ENCODE assay signal across 10 cellular contexts in the genomic region with DNA sequence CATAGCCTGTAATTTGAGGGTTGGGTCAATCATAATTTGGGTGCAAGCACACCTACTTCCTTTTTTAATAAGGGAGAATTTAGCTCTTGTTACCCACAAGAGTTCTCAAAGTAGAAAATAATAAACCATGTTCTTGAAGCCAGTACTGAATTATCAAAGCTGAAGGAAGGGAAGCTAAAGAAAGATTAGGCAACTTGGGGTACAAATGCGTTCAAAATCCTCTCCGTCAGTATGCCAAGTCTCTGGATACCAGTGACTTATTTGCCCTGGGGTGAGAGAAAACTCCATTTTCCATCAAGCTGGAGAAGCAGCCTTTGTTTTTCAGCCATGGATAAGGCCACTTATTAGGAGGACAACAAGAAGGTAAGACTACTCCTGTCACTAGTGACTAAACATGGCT. TPM values are rescaled to one million over a fixed set of nuclear protein-coding genes. Genes with fewer than 3 reads are reported as not detected.
DNase-seq lines count a peak whose midpoint lies in the region; ATAC-seq and TF ChIP-seq lines count a peak whose summit lies in the region.
"Had no signal": no experiment of that assay in that cellular context is flagged by ENCODE, and none has a peak within 500 bp of the region (broad histone marks: within the 10 kb centered on the region; RNA-seq: fewer than 3 reads in every experiment).

No MANE protein-coding gene starts in this region.

- no peaks in the 10 kb centered on the region for H3K9me3 ChIP-seq in upper lobe of right lung

- H3K4me3 ChIP-seq in upper lobe of right lung = no peak overlapping the region

- H3K9me3 Mint-ChIP-seq in activated naive CD4-positive, alpha-beta T cell treated with anti-CD3 and anti-CD28 coated beads, Interleukin-2, amount 10 ng/mL, durations not matched to agents 7 days and 5 days = peaks cover 4% of the 10 kb centered on the region
- H3K9me3 Mint-ChIP-seq in activated naive CD4-positive, alpha-beta T cell treated with anti-CD3 and anti-CD28 coated beads, Interleukin-2, amount 50 U/mL, for 72 hours = peaks cover 11 to 12% of the 10 kb centered on the region in 2 donors
- no peaks in the 10 kb centered on the region for H3K9me3 Mint-ChIP-seq in memory B cell

- peaks cover 75% of the 10 kb centered on the region for H3K36me3 Mint-ChIP-seq in activated naive CD4-positive, alpha-beta T cell treated with anti-CD3 and anti-CD28 coated beads, Interleukin-2, amount 10 ng/mL, durations not matched to agents 7 days and 5 days
- H3K36me3 Mint-ChIP-seq in activated naive CD4-positive, alpha-beta T cell treated with anti-CD3 and anti-CD28 coated beads, Interleukin-2, amount 50 U/mL, for 72 hours = peaks cover 53 to 81% of the 10 kb centered on the region in 2 donors
- peaks cover 21% of the 10 kb centered on the region for H3K36me3 Mint-ChIP-seq in memory B cell

- H3K27ac ChIP-seq in upper lobe of right lung = peak overlapping the region; percentile 67
- H3K27ac ChIP-seq: C4-2B had no signal

- DNase-seq in activated naive CD4-positive, alpha-beta T cell treated with anti-CD3 and anti-CD28 coated beads, Interleukin-2, amount 10 ng/mL, durations not matched to agents 7 days and 5 days = no peak
- DNase-seq in activated naive CD4-positive, alpha-beta T cell treated with anti-CD3 and anti-CD28 coated beads, Interleukin-2, amount 50 U/mL, for 16 hours = no peak
- DNase-seq in activated naive CD4-positive, alpha-beta T cell treated with anti-CD3 and anti-CD28 coated beads, Interleukin-2, amount 50 U/mL, for 72 hours (ENCODE audit: low spot score in 2 of 2) = no peak
- DNase-seq in memory B cell (ENCODE audit: low spot score in 2 of 2) (no peak), upper lobe of right lung (no peak), LoVo (ENCODE audit: low spot score) (no peak), SHP77 treated with DMSO at 0.1 percent for 48 hours (lab: John Stamatoyannopoulos, UW) (no peak), kidney glomerular epithelial cell (lab: John Stamatoyannopoulos, UW) (no peak)
- DNase-seq: NCI-H524 had no signal

- peaks cover 27% of the 10 kb centered on the region for H3K4me1 ChIP-seq in upper lobe of right lung

- H3K27me3 ChIP-seq in upper lobe of right lung = no peaks in the 10 kb centered on the region

- no peaks in the 10 kb centered on the region for H3K27me3 Mint-ChIP-seq in activated naive CD4-positive, alpha-beta T cell treated with anti-CD3 and anti-CD28 coated beads, Interleukin-2, amount 10 ng/mL, durations not matched to agents 7 days and 5 days
- H3K27me3 Mint-ChIP-seq in memory B cell = no peaks in the 10 kb centered on the region

- ATAC-seq in activated naive CD4-positive, alpha-beta T cell treated with anti-CD3 and anti-CD28 coated beads, Interleukin-2, amount 50 U/mL, for 72 hours = no peak
- ATAC-seq in memory B cell (ENCODE audit: low read depth) (no peak), upper lobe of right lung (no peak)

- CTCF ChIA-PET in activated naive CD4-positive, alpha-beta T cell treated with anti-CD3 and anti-CD28 coated beads, Interleukin-2, amount 10 ng/mL, durations not matched to agents 7 days and 5 days (lab: Charles Lee) = interaction anchor here (1.1 to 2.2 kb wide), 5 partner anchors 10 to 177 kb away, joined by 3 to 8 read pairs (median 6); no protein-coding TSS in a partner anchor

- peak overlapping the region; percentile 13 for H3K4me3 Mint-ChIP-seq in activated naive CD4-positive, alpha-beta T cell treated with anti-CD3 and anti-CD28 coated beads, Interleukin-2, amount 10 ng/mL, durations not matched to agents 7 days and 5 days
- no peak overlapping the region for H3K4me3 Mint-ChIP-seq in memory B cell

- H3K4me1 Mint-ChIP-seq in activated naive CD4-positive, alpha-beta T cell treated with anti-CD3 and anti-CD28 coated beads, Interleukin-2, amount 10 ng/mL, durations not matched to agents 7 days and 5 days = peaks cover 52% of the 10 kb centered on the region
- peaks cover 28% of the 10 kb centered on the region for H3K4me1 Mint-ChIP-seq in memory B cell

- intact Hi-C loops in upper lobe of right lung (cut with DNase I) = no loop called here

- H3K36me3 ChIP-seq in upper lobe of right lung = peaks cover 48% of the 10 kb centered on the region

- H3K27ac Mint-ChIP-seq in activated naive CD4-positive, alpha-beta T cell treated with anti-CD3 and anti-CD28 coated beads, Interleukin-2, amount 10 ng/mL, durations not matched to agents 7 days and 5 days = peak overlapping the region; percentile 96
- peak overlapping the region; percentile 13 to 85 for H3K27ac Mint-ChIP-seq in activated naive CD4-positive, alpha-beta T cell treated with anti-CD3 and anti-CD28 coated beads, Interleukin-2, amount 50 U/mL, for 72 hours
- peak overlapping the region; percentile 94 for H3K27ac Mint-ChIP-seq in memory B cell

- TF ChIP-seq CTCF in upper lobe of right lung (IDR thresholded peaks at IDR 0.05) = no peak

RNA-seq across cellular contexts. Expression of a gene that starts 23.5 kb away (rescaled TPM):
- 10 to 100 TPM; 33.8 to 36.5 TPM for total RNA-seq in activated naive CD4-positive, alpha-beta T cell treated with anti-CD3 and anti-CD28 coated beads, Interleukin-2, amount 50 U/mL, for 72 hours
- 12.8 TPM for total RNA-seq in upper lobe of right lung

RNA-seq across cellular contexts. Expression of a gene that starts 25.0 kb away (rescaled TPM):
- 10 to 100 TPM; 46.2 to 71.7 TPM for total RNA-seq in activated naive CD4-positive, alpha-beta T cell treated with anti-CD3 and anti-CD28 coated beads, Interleukin-2, amount 50 U/mL, for 72 hours
- total RNA-seq in upper lobe of right lung = 40.0 TPM

RNA-seq across cellular contexts. Expression of a gene that starts 28.8 kb away (rescaled TPM):
- 100 to 1,000 TPM in 1 of 2 donors, 10 to 100 TPM in 1; 44.9 to 102 TPM for total RNA-seq in activated naive CD4-positive, alpha-beta T cell treated with anti-CD3 and anti-CD28 coated beads, Interleukin-2, amount 50 U/mL, for 72 hours
- 157 TPM for total RNA-seq in upper lobe of right lung
